ENCODE assay signal across 8 cellular contexts in genomic region chr17:77098884-77099545, GRCh38. TPM values are rescaled to one million over a fixed set of nuclear protein-coding genes. Genes with fewer than 3 reads are reported as not detected.
DNase-seq lines count a peak whose midpoint lies in the region; ATAC-seq and TF ChIP-seq lines count a peak whose summit lies in the region.

No MANE protein-coding gene starts in this region.

- H3K4me1 Mint-ChIP-seq in activated naive CD4-positive, alpha-beta T cell treated with anti-CD3 and anti-CD28 coated beads, Interleukin-2, amount 10 ng/mL, durations not matched to agents 7 days and 5 days: peaks cover 30% of the 10 kb centered on the region

- H3K4me3 ChIP-seq in cardiac fibroblast (replicated peaks in 1 of 2; ENCODE audit: low read depth in 2 of 2, low read length in 2 of 2) (no peak overlapping the region), liver (ENCODE audit: low read depth in 1 of 3, low read length in 3 of 3) (no peak overlapping the region), upper lobe of right lung (no peak overlapping the region)

- peak overlapping the region; percentile 69 to 78 for H3K27ac ChIP-seq in liver (ENCODE audit: low read depth in 1 of 2, low read length in 2 of 2)
- peak overlapping the region; percentile 70 for H3K27ac ChIP-seq in upper lobe of right lung

- H3K27me3 ChIP-seq in liver (ENCODE audit: control insufficient read depth in 4 of 4, insufficient read depth in 4 of 4, low read length in 3 of 4) (no peaks in the 10 kb centered on the region), upper lobe of right lung (no peaks in the 10 kb centered on the region)

- TF ChIP-seq RAD21 in liver (IDR thresholded peaks at IDR 0.05): peak; percentile 43 to 51

- no peak overlapping the region for H3K4me3 Mint-ChIP-seq in activated naive CD4-positive, alpha-beta T cell treated with anti-CD3 and anti-CD28 coated beads, Interleukin-2, amount 10 ng/mL, durations not matched to agents 7 days and 5 days

- ATAC-seq in upper lobe of right lung (peak; percentile 70), GM21515 (IDR thresholded peaks at IDR 0.05; ENCODE audit: unreplicated experiment) (no peak)

- WGBS in liver: 38% methylated on average over 9 of the region's 9 CpGs

- peak overlapping the region in 1 of 2 donors; percentile 67 for H3K9ac ChIP-seq in liver (ENCODE audit: low read depth in 1 of 2, low read length in 2 of 2)

- H3K27me3 Mint-ChIP-seq in activated naive CD4-positive, alpha-beta T cell treated with anti-CD3 and anti-CD28 coated beads, Interleukin-2, amount 10 ng/mL, durations not matched to agents 7 days and 5 days: no peaks in the 10 kb centered on the region

- H3K9me3 ChIP-seq in liver (ENCODE audit: control insufficient read depth in 4 of 4, low read length in 3 of 4) (no peaks in the 10 kb centered on the region), upper lobe of right lung (no peaks in the 10 kb centered on the region)

- CTCF ChIA-PET in activated naive CD4-positive, alpha-beta T cell treated with anti-CD3 and anti-CD28 coated beads, Interleukin-2, amount 10 ng/mL, durations not matched to agents 7 days and 5 days (lab: Charles Lee): interaction anchor here (0.8 to 1.4 kb wide), 3 partner anchors 9 to 136 kb away, joined by 3 to 4 read pairs (median 3); no protein-coding TSS in a partner anchor

- H3K36me3 Mint-ChIP-seq in activated naive CD4-positive, alpha-beta T cell treated with anti-CD3 and anti-CD28 coated beads, Interleukin-2, amount 10 ng/mL, durations not matched to agents 7 days and 5 days: peaks cover 24% of the 10 kb centered on the region

- TF ChIP-seq CTCF in cardiac fibroblast (IDR thresholded peaks at IDR 0.05; ENCODE audit: low read depth, low read length): no peak
- TF ChIP-seq CTCF in liver (IDR thresholded peaks at IDR 0.05; ENCODE audit: low read depth, low read length, missing input control): no peak
- no peak for TF ChIP-seq CTCF in upper lobe of right lung (IDR thresholded peaks at IDR 0.05)

- H3K4me1 ChIP-seq in liver (ENCODE audit: control insufficient read depth in 4 of 4, insufficient read depth in 4 of 4, low read length in 3 of 4) (peaks cover 3 to 24% (median 15%) of the 10 kb centered on the region in 4 donors), upper lobe of right lung (peaks cover 39% of the 10 kb centered on the region)

- H3K36me3 ChIP-seq in liver (ENCODE audit: control insufficient read depth in 4 of 4, insufficient read depth in 3 of 4, low read depth in 1 of 4, low read length in 3 of 4): peaks cover 2 to 10% (median 3%) of the 10 kb centered on the region in 4 donors
- peaks cover 18% of the 10 kb centered on the region for H3K36me3 ChIP-seq in upper lobe of right lung

- H3K27ac Mint-ChIP-seq in activated naive CD4-positive, alpha-beta T cell treated with anti-CD3 and anti-CD28 coated beads, Interleukin-2, amount 10 ng/mL, durations not matched to agents 7 days and 5 days: peak overlapping the region; percentile 11

- no peaks in the 10 kb centered on the region for H3K9me3 Mint-ChIP-seq in activated naive CD4-positive, alpha-beta T cell treated with anti-CD3 and anti-CD28 coated beads, Interleukin-2, amount 10 ng/mL, durations not matched to agents 7 days and 5 days

- intact Hi-C loops in upper lobe of right lung (cut with DNase I): loop anchor here (10.0 kb wide), 2 partner anchors 46 to 116 kb away; partner anchors contain the start of gene SEC14L1

- no peak for DNase-seq in activated naive CD4-positive, alpha-beta T cell treated with anti-CD3 and anti-CD28 coated beads, Interleukin-2, amount 10 ng/mL, durations not matched to agents 7 days and 5 days
- DNase-seq in activated naive CD4-positive, alpha-beta T cell treated with anti-CD3 and anti-CD28 coated beads, Interleukin-2, amount 50 U/mL, for 16 hours: no peak
- DNase-seq in cardiac fibroblast (ENCODE audit: low read depth in 2 of 2): peak; percentile 88 to 91
- DNase-seq in upper lobe of right lung: no peak
- no peak for DNase-seq in activated CD4-positive, alpha-beta T cell treated with anti-CD3 and anti-CD28 coated beads, Interleukin-2, amount 50 U/mL, for 48 hours
- no peak for DNase-seq in amniotic stem cell (lab: John Stamatoyannopoulos, UW)

TF ChIP-seq in liver, 16 proteins besides CTCF, POLR2A, EP300 and RAD21:
- TF ChIP-seq HNF4G (IDR thresholded peaks at IDR 0.05): no peak
- peak; percentile 71 for TF ChIP-seq ATF3 (IDR thresholded peaks at IDR 0.05)
- peak; percentile 20 for TF ChIP-seq FOXA2 (IDR thresholded peaks at IDR 0.05)
- TF ChIP-seq SP1 (IDR thresholded peaks at IDR 0.05): peak; percentile 8
- TF ChIP-seq RXRA (IDR thresholded peaks at IDR 0.05): peak in 1 of 2 donors; percentile 55
- TF ChIP-seq, protein P1, sequence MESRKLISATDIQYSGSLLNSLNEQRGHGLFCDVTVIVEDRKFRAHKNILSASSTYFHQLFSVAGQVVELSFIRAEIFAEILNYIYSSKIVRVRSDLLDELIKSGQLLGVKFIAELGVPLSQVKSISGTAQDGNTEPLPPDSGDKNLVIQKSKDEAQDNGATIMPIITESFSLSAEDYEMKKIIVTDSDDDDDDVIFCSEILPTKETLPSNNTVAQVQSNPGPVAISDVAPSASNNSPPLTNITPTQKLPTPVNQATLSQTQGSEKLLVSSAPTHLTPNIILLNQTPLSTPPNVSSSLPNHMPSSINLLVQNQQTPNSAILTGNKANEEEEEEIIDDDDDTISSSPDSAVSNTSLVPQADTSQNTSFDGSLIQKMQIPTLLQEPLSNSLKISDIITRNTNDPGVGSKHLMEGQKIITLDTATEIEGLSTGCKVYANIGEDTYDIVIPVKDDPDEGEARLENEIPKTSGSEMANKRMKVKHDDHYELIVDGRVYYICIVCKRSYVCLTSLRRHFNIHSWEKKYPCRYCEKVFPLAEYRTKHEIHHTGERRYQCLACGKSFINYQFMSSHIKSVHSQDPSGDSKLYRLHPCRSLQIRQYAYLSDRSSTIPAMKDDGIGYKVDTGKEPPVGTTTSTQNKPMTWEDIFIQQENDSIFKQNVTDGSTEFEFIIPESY (IDR thresholded peaks at IDR 0.05): peak; percentile 52
- TF ChIP-seq TAF1 (conservative IDR thresholded peaks at IDR 0.05): no peak
- TF ChIP-seq YY1 (IDR thresholded peaks at IDR 0.05): peak; percentile 55
- TF ChIP-seq, protein P2, sequence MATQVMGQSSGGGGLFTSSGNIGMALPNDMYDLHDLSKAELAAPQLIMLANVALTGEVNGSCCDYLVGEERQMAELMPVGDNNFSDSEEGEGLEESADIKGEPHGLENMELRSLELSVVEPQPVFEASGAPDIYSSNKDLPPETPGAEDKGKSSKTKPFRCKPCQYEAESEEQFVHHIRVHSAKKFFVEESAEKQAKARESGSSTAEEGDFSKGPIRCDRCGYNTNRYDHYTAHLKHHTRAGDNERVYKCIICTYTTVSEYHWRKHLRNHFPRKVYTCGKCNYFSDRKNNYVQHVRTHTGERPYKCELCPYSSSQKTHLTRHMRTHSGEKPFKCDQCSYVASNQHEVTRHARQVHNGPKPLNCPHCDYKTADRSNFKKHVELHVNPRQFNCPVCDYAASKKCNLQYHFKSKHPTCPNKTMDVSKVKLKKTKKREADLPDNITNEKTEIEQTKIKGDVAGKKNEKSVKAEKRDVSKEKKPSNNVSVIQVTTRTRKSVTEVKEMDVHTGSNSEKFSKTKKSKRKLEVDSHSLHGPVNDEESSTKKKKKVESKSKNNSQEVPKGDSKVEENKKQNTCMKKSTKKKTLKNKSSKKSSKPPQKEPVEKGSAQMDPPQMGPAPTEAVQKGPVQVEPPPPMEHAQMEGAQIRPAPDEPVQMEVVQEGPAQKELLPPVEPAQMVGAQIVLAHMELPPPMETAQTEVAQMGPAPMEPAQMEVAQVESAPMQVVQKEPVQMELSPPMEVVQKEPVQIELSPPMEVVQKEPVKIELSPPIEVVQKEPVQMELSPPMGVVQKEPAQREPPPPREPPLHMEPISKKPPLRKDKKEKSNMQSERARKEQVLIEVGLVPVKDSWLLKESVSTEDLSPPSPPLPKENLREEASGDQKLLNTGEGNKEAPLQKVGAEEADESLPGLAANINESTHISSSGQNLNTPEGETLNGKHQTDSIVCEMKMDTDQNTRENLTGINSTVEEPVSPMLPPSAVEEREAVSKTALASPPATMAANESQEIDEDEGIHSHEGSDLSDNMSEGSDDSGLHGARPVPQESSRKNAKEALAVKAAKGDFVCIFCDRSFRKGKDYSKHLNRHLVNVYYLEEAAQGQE (IDR thresholded peaks at IDR 0.05): peak; percentile 31
- TF ChIP-seq GABPA (IDR thresholded peaks at IDR 0.05 in 1 of 2, conservative IDR thresholded peaks at IDR 0.05 in 1 of 2): peak in 1 of 2 donors; percentile 56
- TF ChIP-seq HNF4A (conservative IDR thresholded peaks at IDR 0.05): peak; percentile 15 to 33
- peak; percentile 64 for TF ChIP-seq FOXA1 (IDR thresholded peaks at IDR 0.05)
- peak in 1 of 2 donors; percentile 18 for TF ChIP-seq JUND (IDR thresholded peaks at IDR 0.05)
- TF ChIP-seq NR2F2 (IDR thresholded peaks at IDR 0.05): peak; percentile 24
- TF ChIP-seq, protein P3, sequence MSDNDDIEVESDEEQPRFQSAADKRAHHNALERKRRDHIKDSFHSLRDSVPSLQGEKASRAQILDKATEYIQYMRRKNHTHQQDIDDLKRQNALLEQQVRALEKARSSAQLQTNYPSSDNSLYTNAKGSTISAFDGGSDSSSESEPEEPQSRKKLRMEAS (IDR thresholded peaks at IDR 0.05): peak; percentile 29
- no peak for TF ChIP-seq EGR1 (IDR thresholded peaks at IDR 0.05; ENCODE audit: low read depth in 2 of 2)
TF ChIP-seq in liver: peak in this region for 13.

RNA-seq across cellular contexts. Expression of gene SEC14L1, which starts 41.8 kb away (rescaled TPM):
- total RNA-seq in liver (10 to 100 TPM; 34.6 to 52.0 TPM), upper lobe of right lung (144 TPM)
- 10 to 100 TPM; 17.0 to 19.0 TPM for polyA plus RNA-seq in liver

Comparison
In these comparisons a context has a peak if more than half of its experiments do, and no peak if none do; other contexts are left out.
1. DNase-seq: peak in cardiac fibroblast (2 of 2); none in activated naive CD4-positive, alpha-beta T cell treated with anti-CD3 and anti-CD28 coated beads, Interleukin-2, amount 10 ng/mL, durations not matched to agents 7 days and 5 days (single experiment), activated naive CD4-positive, alpha-beta T cell treated with anti-CD3 and anti-CD28 coated beads, Interleukin-2, amount 50 U/mL, for 16 hours (single experiment), upper lobe of right lung (single experiment), activated CD4-positive, alpha-beta T cell treated with anti-CD3 and anti-CD28 coated beads, Interleukin-2, amount 50 U/mL, for 48 hours (0 of 2) and amniotic stem cell (single experiment).